ENCODE assay signal across 8 cellular contexts in the genomic region with DNA sequence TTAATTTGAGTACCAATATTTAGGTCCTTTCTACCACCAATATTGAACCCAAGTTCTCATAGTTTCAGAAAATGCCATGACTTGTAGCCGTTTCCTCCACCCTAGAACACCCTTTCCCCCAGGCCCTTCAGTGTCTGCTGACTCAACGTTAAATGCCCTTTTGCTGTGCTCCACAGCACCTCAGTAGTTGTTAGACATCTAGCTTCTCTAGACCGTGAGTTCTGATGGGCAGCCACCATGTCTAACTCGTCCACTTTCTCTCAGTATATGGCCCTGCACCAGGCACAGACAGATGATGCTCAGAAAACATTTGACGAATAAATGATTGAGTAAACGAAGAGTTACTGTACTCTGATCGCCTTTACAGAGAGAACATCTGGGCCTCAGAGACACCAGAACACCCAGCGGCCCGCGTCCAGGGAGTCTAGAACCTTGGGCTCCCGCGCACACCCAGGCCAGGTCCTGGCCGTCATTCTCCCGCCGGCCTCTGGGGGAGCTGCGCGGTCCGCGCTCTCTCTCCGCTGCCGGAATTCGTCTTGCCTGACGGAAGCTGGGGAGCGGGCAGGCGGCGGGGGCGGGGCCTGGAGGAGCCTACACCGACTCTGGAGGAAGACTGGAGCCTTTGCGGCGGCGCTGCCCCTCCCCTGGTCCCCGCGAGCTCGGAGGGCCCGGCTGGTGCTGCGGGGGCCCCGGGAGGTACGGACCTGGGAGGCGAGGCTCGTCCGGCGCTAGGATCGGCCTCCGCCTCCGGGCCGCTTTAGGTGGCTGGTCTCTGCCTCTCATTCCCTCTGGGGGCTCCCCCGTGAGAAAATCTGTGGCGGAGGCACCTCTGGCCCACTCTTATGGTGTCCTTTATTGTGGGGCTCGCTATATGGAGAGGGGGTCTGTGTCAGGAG. TPM values are rescaled to one million over a fixed set of nuclear protein-coding genes. Genes with fewer than 3 reads are reported as not detected.
DNase-seq lines count a peak whose midpoint lies in the region; ATAC-seq and TF ChIP-seq lines count a peak whose summit lies in the region.

NKIRAS2 (plus strand) TSS at position 582 of the 896 bp plus-strand sequence. CDS start 1,488 bp downstream, outside the sequence.

- H3F3A ChIP-seq in PC-9 (ENCODE audit: insufficient read depth, low read depth), result peaks cover 52% of the 10 kb centered on the region

- TF ChIP-seq CTCF in PC-9 (conservative IDR thresholded peaks at IDR 0.05), result peak; percentile 87

- intact Hi-C loops in PC-9 (cut with micrococcal nuclease; ENCODE audit: unreplicated experiment), result loop anchor here (10.0 kb wide), 1 partner anchor 305 kb away; no protein-coding TSS in a partner anchor

- POLR2A ChIA-PET in PC-9 (lab: Charles Lee; ENCODE audit: unreplicated experiment), result interaction anchor here (0.5 to 0.7 kb wide), 4 partner anchors 19 to 331 kb away, joined by 3 read pairs; no protein-coding TSS in a partner anchor

- CTCF ChIA-PET in PC-9 (lab: Charles Lee), result interaction anchor here (0.6 to 0.9 kb wide), 6 partner anchors 17 to 510 kb away, joined by 3 to 7 read pairs (median 4); partner anchors contain the start of genes CNP and KAT2A

- H3K27ac ChIP-seq in PC-9 (peak within 1 kb of the TSS; percentile 44), esophagus (ENCODE audit: low read depth in 2 of 2, low read length in 1 of 2) (peak within 1 kb of the TSS; percentile 82 to 87), muscle layer of duodenum (ENCODE audit: low read length) (peak within 1 kb of the TSS; percentile 92)

- H3K4me3 ChIP-seq in PC-9 (peak within 1 kb of the TSS; percentile 77), esophagus (ENCODE audit: low read depth in 1 of 2, low read length in 2 of 2) (peak within 1 kb of the TSS; percentile 89), muscle layer of duodenum (ENCODE audit: low read depth in 1 of 2, low read length in 2 of 2) (peak within 1 kb of the TSS; percentile 89 to 94)

- no TSS peak for BruUV-seq in PC-9 (replicated peaks; lab: Mats Ljungman, UMichigan)

- peaks cover 44% of the 10 kb centered on the region for H3K79me2 ChIP-seq in PC-9 (ENCODE audit: low read depth)

- in situ Hi-C loops in KBM-7 (cut with MboI; ENCODE audit: low pct_unique_long_range_greater_than_20kb, low sequenced_read_pairs), result loop anchor here (10.0 kb wide), 1 partner anchor 95 kb away; the partner anchor contains the start of gene DHX58

- H3K36me3 ChIP-seq in PC-9 (ENCODE audit: low read depth), result no peaks in the 10 kb centered on the region
- H3K36me3 ChIP-seq in esophagus (ENCODE audit: control insufficient read depth in 2 of 2, insufficient read depth in 2 of 2, low read length in 1 of 2), result peaks cover 0 to 19% of the 10 kb centered on the region in 2 donors
- peaks cover 19 to 24% of the 10 kb centered on the region in 2 donors for H3K36me3 ChIP-seq in muscle layer of duodenum (ENCODE audit: control insufficient read depth in 1 of 2, insufficient read depth in 2 of 2, low read length in 2 of 2)

- H3K9me3 ChIP-seq in PC-9 (ENCODE audit: insufficient read depth, low read depth) (no peaks in the 10 kb centered on the region), esophagus (ENCODE audit: control insufficient read depth in 2 of 2, insufficient read depth in 1 of 2, low read depth in 1 of 2, low read length in 1 of 2) (no peaks in the 10 kb centered on the region), muscle layer of duodenum (ENCODE audit: control insufficient read depth in 1 of 2, low read length in 2 of 2) (no peaks in the 10 kb centered on the region)

- H2AFZ ChIP-seq in PC-9, result peak within 1 kb of the TSS; percentile 77

- 7 to 8% methylated on average over 41 to 49 of the region's 49 CpGs for WGBS in esophagus, 2 donors

- DNase-seq in COLO668 (lab: John Stamatoyannopoulos, UW; ENCODE audit: unreplicated experiment), result peak; percentile 87
- DNase-seq in KBM-7, result peak; percentile 92
- peak; percentile 82 to 91 for DNase-seq in PC-9
- peak; percentile 93 for DNase-seq in activated T-cell treated with anti-CD3 and anti-CD28 coated beads, Interleukin-2, amount 50 U/mL, for 1 hour
- DNase-seq in stimulated activated CD8-positive, alpha-beta memory T cell treated with anti-CD3 and anti-CD28 coated beads, Interleukin-7, amount 100 ng/mL, for 24 hours (ENCODE audit: low read depth), result peak; percentile 91

- H3K9me2 ChIP-seq in PC-9 (ENCODE audit: insufficient read depth), result no peaks in the 10 kb centered on the region

- ATAC-seq in GM21515 (IDR thresholded peaks at IDR 0.05; ENCODE audit: unreplicated experiment), result peak; percentile 55

- H3K4me1 ChIP-seq in PC-9 (replicated peaks; ENCODE audit: insufficient read depth) (peaks cover 46% of the 10 kb centered on the region), esophagus (ENCODE audit: control insufficient read depth in 2 of 2, insufficient read depth in 2 of 2, low read length in 1 of 2) (peaks cover 0 to 16% of the 10 kb centered on the region in 2 donors), muscle layer of duodenum (ENCODE audit: control insufficient read depth in 1 of 2, insufficient read depth in 2 of 2, low read length in 2 of 2) (peaks cover 14 to 38% of the 10 kb centered on the region in 2 donors)

- no peaks in the 10 kb centered on the region for H3K27me3 ChIP-seq in PC-9 (ENCODE audit: insufficient read depth, low read depth)
- no peaks in the 10 kb centered on the region for H3K27me3 ChIP-seq in esophagus (ENCODE audit: control insufficient read depth in 1 of 2, insufficient read depth in 2 of 2, low read length in 2 of 2)
- H3K27me3 ChIP-seq in muscle layer of duodenum (ENCODE audit: low read depth, low read length), result no peaks in the 10 kb centered on the region

- H4K20me1 ChIP-seq in PC-9 (ENCODE audit: insufficient read depth), result peaks cover 8% of the 10 kb centered on the region; the same call in 1 of the 2 replicates

- peak within 1 kb of the TSS; percentile 93 for H3K4me2 ChIP-seq in PC-9

RNA-seq across cellular contexts. Expression of gene NKIRAS2, which starts in this region (rescaled TPM):
- 38.3 and 39.7 TPM in 2 replicates for total RNA-seq in PC-9 (2021)
- polyA plus RNA-seq in esophagus, result 10 to 100 TPM; 28.8 to 32.5 TPM

Comparison
In these comparisons a context has a peak if more than half of its experiments do, and no peak if none do; other contexts are left out.
1. Peak in every context shown above with its lines: DNase-seq, ATAC-seq, H3K4me3 ChIP-seq and H3K27ac ChIP-seq.